8 cellular contexts compared by ENCODE assay signal in the genomic region with DNA sequence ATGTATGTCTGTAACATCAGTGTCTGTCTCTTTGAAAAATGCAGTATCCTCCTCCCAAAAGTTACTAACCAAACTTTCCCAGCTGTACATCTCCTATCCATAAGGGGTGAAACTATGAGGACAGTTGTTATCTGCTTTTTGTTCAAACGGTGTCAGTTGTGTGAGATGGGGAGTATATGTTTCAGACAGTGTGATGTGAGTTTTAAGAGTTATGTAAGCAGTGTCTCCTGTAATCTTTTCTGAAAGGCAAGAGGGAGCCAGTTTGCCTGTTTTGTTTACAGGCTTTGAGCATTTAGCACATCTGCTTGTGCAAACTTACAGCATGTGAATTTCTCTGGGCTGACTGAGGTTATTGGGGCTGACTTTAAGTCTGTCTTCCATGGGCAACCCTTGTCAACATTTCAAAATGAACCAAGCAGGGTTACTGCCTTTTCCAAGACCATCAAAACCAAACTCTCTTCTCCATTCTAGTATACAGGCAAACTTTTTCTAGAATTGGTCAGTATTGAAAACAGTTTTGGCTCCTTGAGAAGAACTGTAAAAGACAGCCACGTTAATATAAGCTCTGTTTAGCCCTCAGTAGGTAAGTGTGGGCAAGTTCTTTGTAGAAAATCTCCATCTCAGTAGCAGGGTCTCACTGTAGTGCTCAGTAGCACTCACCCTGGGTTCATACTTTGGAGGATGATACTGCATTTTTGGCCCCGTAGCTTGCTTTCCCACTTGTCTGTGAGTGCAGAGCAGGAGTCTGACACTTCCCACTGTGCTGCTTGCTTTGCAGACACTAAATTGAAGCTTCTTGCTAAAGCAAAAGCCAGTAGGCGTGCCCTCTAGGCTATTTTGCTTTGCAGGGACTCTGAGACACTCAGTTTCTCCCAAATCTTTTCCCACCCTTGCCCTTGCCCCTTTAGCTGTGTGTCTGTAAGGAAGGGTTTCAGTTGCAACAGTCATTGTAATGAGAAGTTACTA. TPM values are rescaled to one million over a fixed set of nuclear protein-coding genes. Genes with fewer than 3 reads are reported as not detected.
DNase-seq lines count a peak whose midpoint lies in the region; ATAC-seq and TF ChIP-seq lines count a peak whose summit lies in the region.

No MANE protein-coding gene starts in this region.

- no peaks in the 10 kb centered on the region for H3K9me3 Mint-ChIP-seq in CD4-positive, alpha-beta memory T cell
- no peaks in the 10 kb centered on the region for H3K9me3 Mint-ChIP-seq in naive thymus-derived CD8-positive, alpha-beta T cell

- peaks cover 52 to 66% (median 58%) of the 10 kb centered on the region in 4 donors for H3K4me1 Mint-ChIP-seq in CD4-positive, alpha-beta memory T cell
- H3K4me1 Mint-ChIP-seq in naive thymus-derived CD8-positive, alpha-beta T cell: peaks cover 32 to 73% (median 65%) of the 10 kb centered on the region in 4 donors

- H3K27me3 Mint-ChIP-seq in CD4-positive, alpha-beta memory T cell: no peaks in the 10 kb centered on the region
- no peaks in the 10 kb centered on the region for H3K27me3 Mint-ChIP-seq in naive thymus-derived CD8-positive, alpha-beta T cell

- POLR2A ChIA-PET in CD4-positive, alpha-beta memory T cell (lab: Charles Lee; ENCODE audit: partially characterized antibody): interaction anchor here (0.5 to 12.5 kb wide), 21 partner anchors 8 to 1097 kb away, joined by 3 to 315 read pairs (median 5); partner anchors contain the start of genes CACYBP, MRPS14 and ZBTB37
- POLR2A ChIA-PET in naive thymus-derived CD8-positive, alpha-beta T cell (lab: Charles Lee): interaction anchor here (0.6 to 11.2 kb wide), 20 partner anchors 10 to 166 kb away, joined by 3 to 204 read pairs (median 4); partner anchors contain the start of genes CACYBP and MRPS14
- POLR2A ChIA-PET in RWPE1 (lab: Yijun Ruan, JAX; ENCODE audit: low non-redundant PET): interaction anchor here (0.8 kb wide), 1 partner anchor 47 kb away, joined by 4 read pairs; no protein-coding TSS in a partner anchor

- H3K4me3 Mint-ChIP-seq in CD4-positive, alpha-beta memory T cell: peak overlapping the region; percentile 78 to 91 (median 88)
- peak overlapping the region; percentile 48 to 90 (median 79) for H3K4me3 Mint-ChIP-seq in naive thymus-derived CD8-positive, alpha-beta T cell

- intact Hi-C loops in CD4-positive, alpha-beta memory T cell (cut with micrococcal nuclease): loop anchor here (1.0 to 10.0 kb wide), 5 partner anchors 18 to 1100 kb away; partner anchors contain the start of genes GAS5, MRPS14, RABGAP1L and ZBTB37

- in situ Hi-C loops in brain microvascular endothelial cell (cut with HindIII; ENCODE audit: low pct_ligation_motif_present, low sequenced_read_pairs): loop anchor here (25.0 kb wide), 1 partner anchor 178 kb away; no protein-coding TSS in a partner anchor

- H3K27ac Mint-ChIP-seq in CD4-positive, alpha-beta memory T cell: peak overlapping the region; percentile 89 to 99 (median 95)
- H3K27ac Mint-ChIP-seq in naive thymus-derived CD8-positive, alpha-beta T cell: peak overlapping the region; percentile 85 to 98 (median 94)

- H3K4me1 ChIP-seq in CD4-positive, alpha-beta memory T cell (ENCODE audit: insufficient read depth, low read length): peaks cover 77% of the 10 kb centered on the region

- CTCF ChIA-PET in CD4-positive, alpha-beta memory T cell (lab: Charles Lee; ENCODE audit: partially characterized antibody): interaction anchor here (0.8 to 11.2 kb wide), 12 partner anchors 9 to 165 kb away, joined by 3 to 122 read pairs (median 4); partner anchors contain the start of gene CACYBP
- CTCF ChIA-PET in RWPE1 (lab: Yijun Ruan, JAX): interaction anchor here (0.6 to 1.2 kb wide), 2 partner anchors 18 to 149 kb away, joined by 3 read pairs; no protein-coding TSS in a partner anchor

- no peaks in the 10 kb centered on the region for H3K36me3 ChIP-seq in CD4-positive, alpha-beta memory T cell (ENCODE audit: insufficient read depth, low read length)
- H3K36me3 ChIP-seq in brain microvascular endothelial cell (replicated peaks): no peaks in the 10 kb centered on the region

- no peaks in the 10 kb centered on the region for H3K9me3 ChIP-seq in CD4-positive, alpha-beta memory T cell (ENCODE audit: control insufficient read depth in 1 of 2, low read length in 2 of 2)

- DNase-seq in CD4-positive, alpha-beta memory T cell: peak in 4 of 5 donors; percentile 53 to 62 (median 58)
- DNase-seq in RPMI8226 (peak; percentile 54), brain microvascular endothelial cell (no peak), RWPE1 (ENCODE audit: low spot score) (no peak)
- DNase-seq in effector CD4-positive, alpha-beta T cell: peak; percentile 29
- DNase-seq in naive thymus-derived CD8-positive, alpha-beta T cell: peak in 8 of 10 donors; percentile 6 to 62 (median 41)

- TF ChIP-seq CTCF in brain microvascular endothelial cell (IDR thresholded peaks at IDR 0.05; ENCODE audit: low read depth, low read length, missing control alignments): no peak
- no peak for TF ChIP-seq CTCF in RWPE1 (conservative IDR thresholded peaks at IDR 0.05; ENCODE audit: low read depth)

- H3K27ac ChIP-seq in CD4-positive, alpha-beta memory T cell (ENCODE audit: low read depth, low read length): peak overlapping the region; percentile 65
- H3K27ac ChIP-seq in brain microvascular endothelial cell: no peak overlapping the region
- no peak overlapping the region for H3K27ac ChIP-seq in RWPE1

- H3K4me3 ChIP-seq in CD4-positive, alpha-beta memory T cell (ENCODE audit: low read length in 2 of 2): peak overlapping the region; percentile 17 to 26
- no peak overlapping the region for H3K4me3 ChIP-seq in brain microvascular endothelial cell (ENCODE audit: low read depth, low read length)

- ATAC-seq in naive thymus-derived CD8-positive, alpha-beta T cell: peak; percentile 33 to 48
- ATAC-seq in GM21423 (IDR thresholded peaks at IDR 0.05; ENCODE audit: unreplicated experiment) (no peak), GM21447 (IDR thresholded peaks at IDR 0.05; ENCODE audit: unreplicated experiment) (no peak)

- H3K36me3 Mint-ChIP-seq in CD4-positive, alpha-beta memory T cell: peaks cover 0 to 7% of the 10 kb centered on the region in 2 donors
- peaks cover 0 to 2% (median 0%) of the 10 kb centered on the region in 3 donors for H3K36me3 Mint-ChIP-seq in naive thymus-derived CD8-positive, alpha-beta T cell

- H3K27me3 ChIP-seq in CD4-positive, alpha-beta memory T cell (ENCODE audit: insufficient read depth, low read length): no peaks in the 10 kb centered on the region
- peaks cover 4% of the 10 kb centered on the region for H3K27me3 ChIP-seq in brain microvascular endothelial cell (replicated peaks)

RNA-seq across cellular contexts. Expression of gene CACYBP, which starts 34.5 kb away (rescaled TPM):
- 100 to 1,000 TPM in 1 of 2 experiments, 10 to 100 TPM in 1; 98.3 to 105 TPM for total RNA-seq in CD4-positive, alpha-beta memory T cell
- polyA plus RNA-seq in CD4-positive, alpha-beta memory T cell: 100 to 1,000 TPM; 161 to 226 TPM
- 100 to 1,000 TPM in 1 of 2 experiments, 10 to 100 TPM in 1; 97.3 to 114 TPM for total RNA-seq in naive thymus-derived CD8-positive, alpha-beta T cell
- 100 to 1,000 TPM; 167 to 185 (median 168) TPM for polyA plus RNA-seq in naive thymus-derived CD8-positive, alpha-beta T cell

RNA-seq across cellular contexts. Expression of gene MRPS14, which starts 57.9 kb away (rescaled TPM):
- 10 to 100 TPM; 39.3 to 40.6 TPM for total RNA-seq in CD4-positive, alpha-beta memory T cell
- 10 to 100 TPM; 59.2 to 62.6 TPM for polyA plus RNA-seq in CD4-positive, alpha-beta memory T cell
- 10 to 100 TPM; 32.5 to 32.6 TPM for total RNA-seq in naive thymus-derived CD8-positive, alpha-beta T cell
- 10 to 100 TPM; 44.8 to 55.4 (median 45.7) TPM for polyA plus RNA-seq in naive thymus-derived CD8-positive, alpha-beta T cell

Comparison
In these comparisons a context has a peak if more than half of its experiments do, and no peak if none do; other contexts are left out.
1. DNase-seq: peak in CD4-positive, alpha-beta memory T cell (4 of 5), RPMI8226 (single experiment), effector CD4-positive, alpha-beta T cell (single experiment) and naive thymus-derived CD8-positive, alpha-beta T cell (8 of 10); none in brain microvascular endothelial cell (single experiment) and RWPE1 (single experiment).
2. ATAC-seq: peak in naive thymus-derived CD8-positive, alpha-beta T cell (2 of 2); none in GM21423 (single experiment) and GM21447 (single experiment).